32 cellular contexts compared by ENCODE assay signal in genomic region chr20:56160956-56161355, GRCh38.
"Had no signal": no experiment of that assay in that cellular context is flagged by ENCODE, and none has a peak within 500 bp of the region (broad histone marks: within the 10 kb centered on the region; RNA-seq: fewer than 3 reads in every experiment).

No MANE protein-coding gene starts in this region.

- H3K27ac Mint-ChIP-seq: activated CD4-positive, alpha-beta memory T cell treated with anti-CD3 and anti-CD28 coated beads for 36 hours; activated CD4-positive, alpha-beta T cell treated with anti-CD3 and anti-CD28 coated beads for 36 hours; activated CD4-positive, alpha-beta T cell treated with anti-CD3 and anti-CD28 coated beads, Interleukin-2, amount 10 ng/mL, durations not matched to agents 24 days and 14 days; activated CD8-positive, alpha-beta memory T cell treated with anti-CD3 and anti-CD28 coated beads, Interleukin-2, amount 10 ng/mL, durations not matched to agents 7 days and 5 days; activated CD8-positive, alpha-beta T cell treated with anti-CD3 and anti-CD28 coated beads, Interleukin-2, amount 10 ng/mL, durations not matched to agents 7 days and 5 days; activated naive CD4-positive, alpha-beta T cell treated with anti-CD3 and anti-CD28 coated beads, Interleukin-2, amount 10 ng/mL, durations not matched to agents 7 days and 5 days; activated naive CD4-positive, alpha-beta T cell treated with anti-CD3 and anti-CD28 coated beads, Interleukin-2, amount 50 U/mL, for 72 hours; activated naive CD8-positive, alpha-beta T cell treated with anti-CD3 and anti-CD28 coated beads, Interleukin-2, amount 10 ng/mL, durations not matched to agents 7 days and 5 days; activated T-helper 1 cell treated with anti-CD3 and anti-CD28 coated beads, Interleukin-12 subunit alpha, Interleukin-12 subunit beta, Interleukin-2, Interleukin-4 antibody, amounts not matched to agents 30 ng/mL and 10 ng/mL and 1 ng/mL, durations not matched to agents 14 hours and 24 hours and 36 hours; brain had no signal

- ATAC-seq: activated CD4-positive, alpha-beta T cell treated with anti-CD3 and anti-CD28 coated beads for 36 hours; activated CD8-positive, alpha-beta memory T cell treated with anti-CD3 and anti-CD28 coated beads, Interleukin-2, amount 10 ng/mL, durations not matched to agents 7 days and 5 days; activated CD8-positive, alpha-beta T cell treated with anti-CD3 and anti-CD28 coated beads, Interleukin-2, amount 10 ng/mL, durations not matched to agents 7 days and 5 days; activated naive CD4-positive, alpha-beta T cell treated with anti-CD3 and anti-CD28 coated beads, Interleukin-2, amount 50 U/mL, for 72 hours; gastroesophageal sphincter had no signal

- H3K27me3 Mint-ChIP-seq: activated CD4-positive, alpha-beta memory T cell treated with anti-CD3 and anti-CD28 coated beads for 36 hours; activated CD4-positive, alpha-beta T cell treated with anti-CD3 and anti-CD28 coated beads, Interleukin-2, amount 10 ng/mL, durations not matched to agents 24 days and 14 days; activated CD8-positive, alpha-beta memory T cell treated with anti-CD3 and anti-CD28 coated beads, Interleukin-2, amount 10 ng/mL, durations not matched to agents 7 days and 5 days; activated naive CD4-positive, alpha-beta T cell treated with anti-CD3 and anti-CD28 coated beads, Interleukin-2, amount 10 ng/mL, durations not matched to agents 7 days and 5 days; activated naive CD8-positive, alpha-beta T cell treated with anti-CD3 and anti-CD28 coated beads, Interleukin-2, amount 10 ng/mL, durations not matched to agents 7 days and 5 days had no signal

- DNase-seq: activated CD4-positive, alpha-beta memory T cell treated with anti-CD3 and anti-CD28 coated beads for 36 hours; activated CD4-positive, alpha-beta T cell treated with anti-CD3 and anti-CD28 coated beads for 36 hours; activated CD4-positive, alpha-beta T cell treated with anti-CD3 and anti-CD28 coated beads, Interleukin-2, amount 10 ng/mL, durations not matched to agents 24 days and 14 days; activated CD4-positive, CD25-positive, alpha-beta regulatory T cell; activated CD4-positive, CD25-positive, alpha-beta regulatory T cell treated with anti-CD3 and anti-CD28 coated beads, Interleukin-2, amount 50 U/mL, for 72 hours; activated CD8-positive, alpha-beta memory T cell treated with anti-CD3 and anti-CD28 coated beads, Interleukin-2, amount 10 ng/mL, durations not matched to agents 7 days and 5 days; activated CD8-positive, alpha-beta memory T cell treated with anti-CD3 and anti-CD28 coated beads, Interleukin-2, amount 50 U/mL, for 4 hours; activated CD8-positive, alpha-beta T cell treated with anti-CD3 and anti-CD28 coated beads, Interleukin-2, amount 10 ng/mL, durations not matched to agents 7 days and 5 days; activated gamma-delta T cell; activated naive CD4-positive, alpha-beta T cell; activated naive CD4-positive, alpha-beta T cell treated with anti-CD3 and anti-CD28 coated beads, Interleukin-2, amount 10 ng/mL, durations not matched to agents 7 days and 5 days; activated naive CD8-positive, alpha-beta T cell treated with anti-CD3 and anti-CD28 coated beads, Interleukin-2, amount 10 ng/mL, durations not matched to agents 7 days and 5 days; activated T-cell treated with anti-CD3 and anti-CD28 coated beads, Interleukin-2, amount 50 U/mL, for 1 hour; activated T-cell treated with anti-CD3 and anti-CD28 coated beads, Interleukin-2, amount 50 U/mL, for 48 hours; central memory CD4-positive, alpha-beta T cell; cerebellar nuclear complex; colonic mucosa; effector CD8-positive, alpha-beta T cell; esophagus squamous epithelium; foreskin melanocyte; T-helper 1 cell; T-helper 2 cell had no signal

- H3K27ac ChIP-seq: ascending aorta, breast epithelium, cardiac muscle cell, colonic mucosa, epithelial cell of prostate, esophagus squamous epithelium, gastroesophageal sphincter had no signal

- FAIRE-seq: endometrium, endothelial cell of umbilical vein had no signal

- H3K4me3 Mint-ChIP-seq: activated CD4-positive, alpha-beta memory T cell treated with anti-CD3 and anti-CD28 coated beads for 36 hours; activated CD4-positive, alpha-beta T cell treated with anti-CD3 and anti-CD28 coated beads for 36 hours; activated CD4-positive, alpha-beta T cell treated with anti-CD3 and anti-CD28 coated beads, Interleukin-2, amount 10 ng/mL, durations not matched to agents 24 days and 14 days; activated CD8-positive, alpha-beta memory T cell treated with anti-CD3 and anti-CD28 coated beads, Interleukin-2, amount 10 ng/mL, durations not matched to agents 7 days and 5 days; activated CD8-positive, alpha-beta T cell treated with anti-CD3 and anti-CD28 coated beads, Interleukin-2, amount 10 ng/mL, durations not matched to agents 7 days and 5 days; activated naive CD4-positive, alpha-beta T cell treated with anti-CD3 and anti-CD28 coated beads, Interleukin-2, amount 10 ng/mL, durations not matched to agents 7 days and 5 days; activated naive CD8-positive, alpha-beta T cell treated with anti-CD3 and anti-CD28 coated beads, Interleukin-2, amount 10 ng/mL, durations not matched to agents 7 days and 5 days; activated T-helper 1 cell treated with anti-CD3 and anti-CD28 coated beads, Interleukin-12 subunit alpha, Interleukin-12 subunit beta, Interleukin-2, Interleukin-4 antibody, amounts not matched to agents 30 ng/mL and 10 ng/mL and 1 ng/mL, durations not matched to agents 14 hours and 24 hours and 36 hours; brain had no signal

- H3K9me3 ChIP-seq: ascending aorta, breast epithelium, colonic mucosa, esophagus squamous epithelium, gastroesophageal sphincter had no signal

- H3K36me3 ChIP-seq: ascending aorta, breast epithelium, cardiac muscle cell, colonic mucosa, esophagus squamous epithelium, gastroesophageal sphincter had no signal

- H3K27me3 ChIP-seq: ascending aorta, breast epithelium, cardiac muscle cell, colonic mucosa had no signal

- H3K36me3 Mint-ChIP-seq: activated CD4-positive, alpha-beta memory T cell treated with anti-CD3 and anti-CD28 coated beads for 36 hours; activated CD8-positive, alpha-beta memory T cell treated with anti-CD3 and anti-CD28 coated beads, Interleukin-2, amount 10 ng/mL, durations not matched to agents 7 days and 5 days; activated naive CD4-positive, alpha-beta T cell treated with anti-CD3 and anti-CD28 coated beads, Interleukin-2, amount 10 ng/mL, durations not matched to agents 7 days and 5 days; activated naive CD4-positive, alpha-beta T cell treated with anti-CD3 and anti-CD28 coated beads, Interleukin-2, amount 50 U/mL, for 72 hours; activated naive CD8-positive, alpha-beta T cell treated with anti-CD3 and anti-CD28 coated beads, Interleukin-2, amount 10 ng/mL, durations not matched to agents 7 days and 5 days; brain had no signal

- H3K4me1 Mint-ChIP-seq: activated CD4-positive, alpha-beta T cell treated with anti-CD3 and anti-CD28 coated beads for 36 hours; activated CD4-positive, alpha-beta T cell treated with anti-CD3 and anti-CD28 coated beads, Interleukin-2, amount 10 ng/mL, durations not matched to agents 24 days and 14 days; activated CD8-positive, alpha-beta memory T cell treated with anti-CD3 and anti-CD28 coated beads, Interleukin-2, amount 10 ng/mL, durations not matched to agents 7 days and 5 days; activated naive CD4-positive, alpha-beta T cell treated with anti-CD3 and anti-CD28 coated beads, Interleukin-2, amount 10 ng/mL, durations not matched to agents 7 days and 5 days; activated naive CD8-positive, alpha-beta T cell treated with anti-CD3 and anti-CD28 coated beads, Interleukin-2, amount 10 ng/mL, durations not matched to agents 7 days and 5 days; brain had no signal

- H3K4me3 ChIP-seq: ascending aorta, breast epithelium, cardiac muscle cell, colonic mucosa, esophagus squamous epithelium, gastroesophageal sphincter had no signal

- H3K9me3 Mint-ChIP-seq: activated CD4-positive, alpha-beta memory T cell treated with anti-CD3 and anti-CD28 coated beads for 36 hours; activated CD4-positive, alpha-beta T cell treated with anti-CD3 and anti-CD28 coated beads, Interleukin-2, amount 10 ng/mL, durations not matched to agents 24 days and 14 days; activated naive CD4-positive, alpha-beta T cell treated with anti-CD3 and anti-CD28 coated beads, Interleukin-2, amount 10 ng/mL, durations not matched to agents 7 days and 5 days; activated naive CD8-positive, alpha-beta T cell treated with anti-CD3 and anti-CD28 coated beads, Interleukin-2, amount 10 ng/mL, durations not matched to agents 7 days and 5 days; activated T-helper 1 cell treated with anti-CD3 and anti-CD28 coated beads, Interleukin-12 subunit alpha, Interleukin-12 subunit beta, Interleukin-2, Interleukin-4 antibody, amounts not matched to agents 30 ng/mL and 10 ng/mL and 1 ng/mL, durations not matched to agents 14 hours and 24 hours and 36 hours had no signal

- H3K4me1 ChIP-seq: ascending aorta, breast epithelium, esophagus squamous epithelium, gastroesophageal sphincter had no signal
